In the genomic region with DNA sequence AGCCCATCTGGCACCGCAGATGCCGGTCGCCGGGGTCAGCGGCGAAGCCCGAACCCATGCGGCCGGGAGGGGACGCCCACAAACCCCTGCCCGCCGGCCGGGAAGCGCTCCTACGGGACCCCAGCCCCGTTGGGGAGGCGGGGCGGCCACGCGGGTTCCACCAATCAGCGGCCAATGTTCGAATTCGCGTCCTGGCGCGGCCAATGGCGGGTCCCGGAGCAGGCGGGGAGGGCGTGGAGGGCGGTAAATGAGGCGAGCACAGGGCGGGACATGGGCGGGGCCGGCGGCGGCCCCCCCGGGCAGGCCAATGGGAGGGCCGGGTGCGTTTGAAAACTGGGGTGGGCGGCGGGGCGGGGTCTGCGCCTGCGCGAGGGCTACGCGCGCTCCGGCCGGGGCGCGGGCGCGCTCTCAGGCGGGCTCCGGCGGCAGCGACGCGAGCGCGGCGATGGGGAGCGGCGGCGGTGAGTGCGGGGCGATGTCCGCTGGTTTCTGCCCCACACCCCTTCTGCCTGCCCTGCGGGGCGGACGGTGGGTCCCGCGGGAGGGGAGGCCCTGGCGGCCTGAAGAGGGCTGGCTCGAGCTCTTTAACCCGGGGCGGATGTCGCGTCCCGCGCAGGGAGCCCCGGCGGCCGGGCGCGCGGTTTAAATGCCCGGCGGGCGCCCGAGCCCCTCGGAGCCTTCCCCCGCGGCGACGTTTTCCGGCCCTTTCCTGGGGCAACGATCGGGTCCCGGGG, we compare ENCODE assay signal across 1 cellular context.
A peak's percentile ranks its signal among the peaks of the same experiment; 100 is the strongest.
TF ChIP-seq lines count a peak whose summit lies in the region.

A gene with protein sequence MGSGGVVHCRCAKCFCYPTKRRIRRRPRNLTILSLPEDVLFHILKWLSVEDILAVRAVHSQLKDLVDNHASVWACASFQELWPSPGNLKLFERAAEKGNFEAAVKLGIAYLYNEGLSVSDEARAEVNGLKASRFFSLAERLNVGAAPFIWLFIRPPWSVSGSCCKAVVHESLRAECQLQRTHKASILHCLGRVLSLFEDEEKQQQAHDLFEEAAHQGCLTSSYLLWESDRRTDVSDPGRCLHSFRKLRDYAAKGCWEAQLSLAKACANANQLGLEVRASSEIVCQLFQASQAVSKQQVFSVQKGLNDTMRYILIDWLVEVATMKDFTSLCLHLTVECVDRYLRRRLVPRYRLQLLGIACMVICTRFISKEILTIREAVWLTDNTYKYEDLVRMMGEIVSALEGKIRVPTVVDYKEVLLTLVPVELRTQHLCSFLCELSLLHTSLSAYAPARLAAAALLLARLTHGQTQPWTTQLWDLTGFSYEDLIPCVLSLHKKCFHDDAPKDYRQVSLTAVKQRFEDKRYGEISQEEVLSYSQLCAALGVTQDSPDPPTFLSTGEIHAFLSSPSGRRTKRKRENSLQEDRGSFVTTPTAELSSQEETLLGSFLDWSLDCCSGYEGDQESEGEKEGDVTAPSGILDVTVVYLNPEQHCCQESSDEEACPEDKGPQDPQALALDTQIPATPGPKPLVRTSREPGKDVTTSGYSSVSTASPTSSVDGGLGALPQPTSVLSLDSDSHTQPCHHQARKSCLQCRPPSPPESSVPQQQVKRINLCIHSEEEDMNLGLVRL (plus strand): TSS at position 411 of the 734 bp plus-strand sequence. CDS start 35 bp downstream, at position 446.

TF ChIP-seq in GM12878, 131 proteins besides CTCF, POLR2A, EP300 and RAD21 (continued from another document and continues in another):
- TF ChIP-seq, protein P1, sequence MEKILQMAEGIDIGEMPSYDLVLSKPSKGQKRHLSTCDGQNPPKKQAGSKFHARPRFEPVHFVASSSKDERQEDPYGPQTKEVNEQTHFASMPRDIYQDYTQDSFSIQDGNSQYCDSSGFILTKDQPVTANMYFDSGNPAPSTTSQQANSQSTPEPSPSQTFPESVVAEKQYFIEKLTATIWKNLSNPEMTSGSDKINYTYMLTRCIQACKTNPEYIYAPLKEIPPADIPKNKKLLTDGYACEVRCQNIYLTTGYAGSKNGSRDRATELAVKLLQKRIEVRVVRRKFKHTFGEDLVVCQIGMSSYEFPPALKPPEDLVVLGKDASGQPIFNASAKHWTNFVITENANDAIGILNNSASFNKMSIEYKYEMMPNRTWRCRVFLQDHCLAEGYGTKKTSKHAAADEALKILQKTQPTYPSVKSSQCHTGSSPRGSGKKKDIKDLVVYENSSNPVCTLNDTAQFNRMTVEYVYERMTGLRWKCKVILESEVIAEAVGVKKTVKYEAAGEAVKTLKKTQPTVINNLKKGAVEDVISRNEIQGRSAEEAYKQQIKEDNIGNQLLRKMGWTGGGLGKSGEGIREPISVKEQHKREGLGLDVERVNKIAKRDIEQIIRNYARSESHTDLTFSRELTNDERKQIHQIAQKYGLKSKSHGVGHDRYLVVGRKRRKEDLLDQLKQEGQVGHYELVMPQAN (conservative IDR thresholded peaks at IDR 0.05): peak; percentile 95
- TF ChIP-seq KAT2A (conservative IDR thresholded peaks at IDR 0.05; ENCODE audit: control insufficient read depth, low read depth, low read length) (no peak), MTA2 (IDR thresholded peaks at IDR 0.05; ENCODE audit: low read depth) (no peak), GABPA (IDR thresholded peaks at IDR 0.05; ENCODE audit: low read depth) (no peak), RCOR1 (conservative IDR thresholded peaks at IDR 0.05; ENCODE audit: low read depth, low read length) (no peak), NFYA (IDR thresholded peaks at IDR 0.05; ENCODE audit: borderline replicate concordance, low read depth, low read length) (no peak), EGR1 (IDR thresholded peaks at IDR 0.05; ENCODE audit: borderline replicate concordance in 1 of 2, low read depth in 2 of 2, low read length in 2 of 2) (0 out of 3 replicates have a peak, but pooled peaks of 1 of the 2 experiments have one; percentile 34), SP1 (IDR thresholded peaks at IDR 0.05; ENCODE audit: low read depth, low read length) (peak; percentile 94), ZNF384 (IDR thresholded peaks at IDR 0.05; ENCODE audit: borderline replicate concordance, low read depth, low read length) (no peak), WRNIP1 (IDR thresholded peaks at IDR 0.05; ENCODE audit: borderline replicate concordance, low read depth, low read length) (no peak), RELA (IDR thresholded peaks at IDR 0.05; ENCODE audit: borderline replicate concordance, partially characterized antibody) (peak; percentile 50), SMC3 (IDR thresholded peaks at IDR 0.05; ENCODE audit: borderline replicate concordance, low read length) (no peak), ESRRA (IDR thresholded peaks at IDR 0.05; ENCODE audit: low read length) (no peak)
- TF ChIP-seq, protein P2, sequence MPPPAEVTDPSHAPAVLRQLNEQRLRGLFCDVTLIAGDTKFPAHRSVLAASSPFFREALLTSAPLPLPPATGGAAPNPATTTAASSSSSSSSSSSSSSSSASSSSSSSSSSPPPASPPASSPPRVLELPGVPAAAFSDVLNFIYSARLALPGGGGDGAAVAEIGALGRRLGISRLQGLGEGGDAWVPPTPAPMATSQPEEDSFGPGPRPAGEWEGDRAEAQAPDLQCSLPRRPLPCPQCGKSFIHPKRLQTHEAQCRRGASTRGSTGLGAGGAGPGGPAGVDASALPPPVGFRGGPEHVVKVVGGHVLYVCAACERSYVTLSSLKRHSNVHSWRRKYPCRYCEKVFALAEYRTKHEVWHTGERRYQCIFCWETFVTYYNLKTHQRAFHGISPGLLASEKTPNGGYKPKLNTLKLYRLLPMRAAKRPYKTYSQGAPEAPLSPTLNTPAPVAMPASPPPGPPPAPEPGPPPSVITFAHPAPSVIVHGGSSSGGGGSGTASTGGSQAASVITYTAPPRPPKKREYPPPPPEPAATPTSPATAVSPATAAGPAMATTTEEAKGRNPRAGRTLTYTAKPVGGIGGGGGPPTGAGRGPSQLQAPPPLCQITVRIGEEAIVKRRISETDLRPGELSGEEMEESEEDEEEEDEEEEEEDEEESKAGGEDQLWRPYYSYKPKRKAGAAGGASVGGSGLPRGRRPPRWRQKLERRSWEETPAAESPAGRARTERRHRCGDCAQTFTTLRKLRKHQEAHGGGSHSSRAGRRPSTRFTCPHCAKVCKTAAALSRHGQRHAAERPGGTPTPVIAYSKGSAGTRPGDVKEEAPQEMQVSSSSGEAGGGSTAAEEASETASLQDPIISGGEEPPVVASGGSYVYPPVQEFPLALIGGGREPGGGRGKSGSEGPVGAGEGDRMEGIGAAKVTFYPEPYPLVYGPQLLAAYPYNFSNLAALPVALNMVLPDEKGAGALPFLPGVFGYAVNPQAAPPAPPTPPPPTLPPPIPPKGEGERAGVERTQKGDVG (CRISPR knock-in tag; IDR thresholded peaks at IDR 0.05): no peak
- TF ChIP-seq, protein P3, sequence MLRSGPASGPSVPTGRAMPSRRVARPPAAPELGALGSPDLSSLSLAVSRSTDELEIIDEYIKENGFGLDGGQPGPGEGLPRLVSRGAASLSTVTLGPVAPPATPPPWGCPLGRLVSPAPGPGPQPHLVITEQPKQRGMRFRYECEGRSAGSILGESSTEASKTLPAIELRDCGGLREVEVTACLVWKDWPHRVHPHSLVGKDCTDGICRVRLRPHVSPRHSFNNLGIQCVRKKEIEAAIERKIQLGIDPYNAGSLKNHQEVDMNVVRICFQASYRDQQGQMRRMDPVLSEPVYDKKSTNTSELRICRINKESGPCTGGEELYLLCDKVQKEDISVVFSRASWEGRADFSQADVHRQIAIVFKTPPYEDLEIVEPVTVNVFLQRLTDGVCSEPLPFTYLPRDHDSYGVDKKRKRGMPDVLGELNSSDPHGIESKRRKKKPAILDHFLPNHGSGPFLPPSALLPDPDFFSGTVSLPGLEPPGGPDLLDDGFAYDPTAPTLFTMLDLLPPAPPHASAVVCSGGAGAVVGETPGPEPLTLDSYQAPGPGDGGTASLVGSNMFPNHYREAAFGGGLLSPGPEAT (IDR thresholded peaks at IDR 0.05; ENCODE audit: low read depth): no peak
- TF ChIP-seq, protein P4, sequence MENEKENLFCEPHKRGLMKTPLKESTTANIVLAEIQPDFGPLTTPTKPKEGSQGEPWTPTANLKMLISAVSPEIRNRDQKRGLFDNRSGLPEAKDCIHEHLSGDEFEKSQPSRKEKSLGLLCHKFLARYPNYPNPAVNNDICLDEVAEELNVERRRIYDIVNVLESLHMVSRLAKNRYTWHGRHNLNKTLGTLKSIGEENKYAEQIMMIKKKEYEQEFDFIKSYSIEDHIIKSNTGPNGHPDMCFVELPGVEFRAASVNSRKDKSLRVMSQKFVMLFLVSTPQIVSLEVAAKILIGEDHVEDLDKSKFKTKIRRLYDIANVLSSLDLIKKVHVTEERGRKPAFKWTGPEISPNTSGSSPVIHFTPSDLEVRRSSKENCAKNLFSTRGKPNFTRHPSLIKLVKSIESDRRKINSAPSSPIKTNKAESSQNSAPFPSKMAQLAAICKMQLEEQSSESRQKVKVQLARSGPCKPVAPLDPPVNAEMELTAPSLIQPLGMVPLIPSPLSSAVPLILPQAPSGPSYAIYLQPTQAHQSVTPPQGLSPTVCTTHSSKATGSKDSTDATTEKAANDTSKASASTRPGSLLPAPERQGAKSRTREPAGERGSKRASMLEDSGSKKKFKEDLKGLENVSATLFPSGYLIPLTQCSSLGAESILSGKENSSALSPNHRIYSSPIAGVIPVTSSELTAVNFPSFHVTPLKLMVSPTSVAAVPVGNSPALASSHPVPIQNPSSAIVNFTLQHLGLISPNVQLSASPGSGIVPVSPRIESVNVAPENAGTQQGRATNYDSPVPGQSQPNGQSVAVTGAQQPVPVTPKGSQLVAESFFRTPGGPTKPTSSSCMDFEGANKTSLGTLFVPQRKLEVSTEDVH (IDR thresholded peaks at IDR 0.05; ENCODE audit: low read depth, partially characterized antibody): no peak
- TF ChIP-seq, protein P5, sequence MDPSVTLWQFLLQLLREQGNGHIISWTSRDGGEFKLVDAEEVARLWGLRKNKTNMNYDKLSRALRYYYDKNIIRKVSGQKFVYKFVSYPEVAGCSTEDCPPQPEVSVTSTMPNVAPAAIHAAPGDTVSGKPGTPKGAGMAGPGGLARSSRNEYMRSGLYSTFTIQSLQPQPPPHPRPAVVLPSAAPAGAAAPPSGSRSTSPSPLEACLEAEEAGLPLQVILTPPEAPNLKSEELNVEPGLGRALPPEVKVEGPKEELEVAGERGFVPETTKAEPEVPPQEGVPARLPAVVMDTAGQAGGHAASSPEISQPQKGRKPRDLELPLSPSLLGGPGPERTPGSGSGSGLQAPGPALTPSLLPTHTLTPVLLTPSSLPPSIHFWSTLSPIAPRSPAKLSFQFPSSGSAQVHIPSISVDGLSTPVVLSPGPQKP (IDR thresholded peaks at IDR 0.05; ENCODE audit: low read depth, low read length): no peak
- TF ChIP-seq, protein P6, sequence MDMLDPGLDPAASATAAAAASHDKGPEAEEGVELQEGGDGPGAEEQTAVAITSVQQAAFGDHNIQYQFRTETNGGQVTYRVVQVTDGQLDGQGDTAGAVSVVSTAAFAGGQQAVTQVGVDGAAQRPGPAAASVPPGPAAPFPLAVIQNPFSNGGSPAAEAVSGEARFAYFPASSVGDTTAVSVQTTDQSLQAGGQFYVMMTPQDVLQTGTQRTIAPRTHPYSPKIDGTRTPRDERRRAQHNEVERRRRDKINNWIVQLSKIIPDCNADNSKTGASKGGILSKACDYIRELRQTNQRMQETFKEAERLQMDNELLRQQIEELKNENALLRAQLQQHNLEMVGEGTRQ (IDR thresholded peaks at IDR 0.05; ENCODE audit: borderline replicate concordance, low read depth, low read length): no peak
- TF ChIP-seq, protein P7, sequence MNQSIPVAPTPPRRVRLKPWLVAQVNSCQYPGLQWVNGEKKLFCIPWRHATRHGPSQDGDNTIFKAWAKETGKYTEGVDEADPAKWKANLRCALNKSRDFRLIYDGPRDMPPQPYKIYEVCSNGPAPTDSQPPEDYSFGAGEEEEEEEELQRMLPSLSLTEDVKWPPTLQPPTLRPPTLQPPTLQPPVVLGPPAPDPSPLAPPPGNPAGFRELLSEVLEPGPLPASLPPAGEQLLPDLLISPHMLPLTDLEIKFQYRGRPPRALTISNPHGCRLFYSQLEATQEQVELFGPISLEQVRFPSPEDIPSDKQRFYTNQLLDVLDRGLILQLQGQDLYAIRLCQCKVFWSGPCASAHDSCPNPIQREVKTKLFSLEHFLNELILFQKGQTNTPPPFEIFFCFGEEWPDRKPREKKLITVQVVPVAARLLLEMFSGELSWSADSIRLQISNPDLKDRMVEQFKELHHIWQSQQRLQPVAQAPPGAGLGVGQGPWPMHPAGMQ (IDR thresholded peaks at IDR 0.05; ENCODE audit: borderline replicate concordance): no peak
- TF ChIP-seq, protein P8, sequence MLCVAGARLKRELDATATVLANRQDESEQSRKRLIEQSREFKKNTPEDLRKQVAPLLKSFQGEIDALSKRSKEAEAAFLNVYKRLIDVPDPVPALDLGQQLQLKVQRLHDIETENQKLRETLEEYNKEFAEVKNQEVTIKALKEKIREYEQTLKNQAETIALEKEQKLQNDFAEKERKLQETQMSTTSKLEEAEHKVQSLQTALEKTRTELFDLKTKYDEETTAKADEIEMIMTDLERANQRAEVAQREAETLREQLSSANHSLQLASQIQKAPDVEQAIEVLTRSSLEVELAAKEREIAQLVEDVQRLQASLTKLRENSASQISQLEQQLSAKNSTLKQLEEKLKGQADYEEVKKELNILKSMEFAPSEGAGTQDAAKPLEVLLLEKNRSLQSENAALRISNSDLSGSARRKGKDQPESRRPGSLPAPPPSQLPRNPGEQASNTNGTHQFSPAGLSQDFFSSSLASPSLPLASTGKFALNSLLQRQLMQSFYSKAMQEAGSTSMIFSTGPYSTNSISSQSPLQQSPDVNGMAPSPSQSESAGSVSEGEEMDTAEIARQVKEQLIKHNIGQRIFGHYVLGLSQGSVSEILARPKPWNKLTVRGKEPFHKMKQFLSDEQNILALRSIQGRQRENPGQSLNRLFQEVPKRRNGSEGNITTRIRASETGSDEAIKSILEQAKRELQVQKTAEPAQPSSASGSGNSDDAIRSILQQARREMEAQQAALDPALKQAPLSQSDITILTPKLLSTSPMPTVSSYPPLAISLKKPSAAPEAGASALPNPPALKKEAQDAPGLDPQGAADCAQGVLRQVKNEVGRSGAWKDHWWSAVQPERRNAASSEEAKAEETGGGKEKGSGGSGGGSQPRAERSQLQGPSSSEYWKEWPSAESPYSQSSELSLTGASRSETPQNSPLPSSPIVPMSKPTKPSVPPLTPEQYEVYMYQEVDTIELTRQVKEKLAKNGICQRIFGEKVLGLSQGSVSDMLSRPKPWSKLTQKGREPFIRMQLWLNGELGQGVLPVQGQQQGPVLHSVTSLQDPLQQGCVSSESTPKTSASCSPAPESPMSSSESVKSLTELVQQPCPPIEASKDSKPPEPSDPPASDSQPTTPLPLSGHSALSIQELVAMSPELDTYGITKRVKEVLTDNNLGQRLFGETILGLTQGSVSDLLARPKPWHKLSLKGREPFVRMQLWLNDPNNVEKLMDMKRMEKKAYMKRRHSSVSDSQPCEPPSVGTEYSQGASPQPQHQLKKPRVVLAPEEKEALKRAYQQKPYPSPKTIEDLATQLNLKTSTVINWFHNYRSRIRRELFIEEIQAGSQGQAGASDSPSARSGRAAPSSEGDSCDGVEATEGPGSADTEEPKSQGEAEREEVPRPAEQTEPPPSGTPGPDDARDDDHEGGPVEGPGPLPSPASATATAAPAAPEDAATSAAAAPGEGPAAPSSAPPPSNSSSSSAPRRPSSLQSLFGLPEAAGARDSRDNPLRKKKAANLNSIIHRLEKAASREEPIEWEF (IDR thresholded peaks at IDR 0.05; ENCODE audit: insufficient replicate concordance, low read depth, low read length): no peak
- TF ChIP-seq, protein P9, sequence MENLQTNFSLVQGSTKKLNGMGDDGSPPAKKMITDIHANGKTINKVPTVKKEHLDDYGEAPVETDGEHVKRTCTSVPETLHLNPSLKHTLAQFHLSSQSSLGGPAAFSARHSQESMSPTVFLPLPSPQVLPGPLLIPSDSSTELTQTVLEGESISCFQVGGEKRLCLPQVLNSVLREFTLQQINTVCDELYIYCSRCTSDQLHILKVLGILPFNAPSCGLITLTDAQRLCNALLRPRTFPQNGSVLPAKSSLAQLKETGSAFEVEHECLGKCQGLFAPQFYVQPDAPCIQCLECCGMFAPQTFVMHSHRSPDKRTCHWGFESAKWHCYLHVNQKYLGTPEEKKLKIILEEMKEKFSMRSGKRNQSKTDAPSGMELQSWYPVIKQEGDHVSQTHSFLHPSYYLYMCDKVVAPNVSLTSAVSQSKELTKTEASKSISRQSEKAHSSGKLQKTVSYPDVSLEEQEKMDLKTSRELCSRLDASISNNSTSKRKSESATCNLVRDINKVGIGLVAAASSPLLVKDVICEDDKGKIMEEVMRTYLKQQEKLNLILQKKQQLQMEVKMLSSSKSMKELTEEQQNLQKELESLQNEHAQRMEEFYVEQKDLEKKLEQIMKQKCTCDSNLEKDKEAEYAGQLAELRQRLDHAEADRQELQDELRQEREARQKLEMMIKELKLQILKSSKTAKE (IDR thresholded peaks at IDR 0.05; ENCODE audit: low read depth, poor library complexity, severe bottlenecking): no peak
